ENCODE assay signal across 8 cellular contexts in the genomic region with DNA sequence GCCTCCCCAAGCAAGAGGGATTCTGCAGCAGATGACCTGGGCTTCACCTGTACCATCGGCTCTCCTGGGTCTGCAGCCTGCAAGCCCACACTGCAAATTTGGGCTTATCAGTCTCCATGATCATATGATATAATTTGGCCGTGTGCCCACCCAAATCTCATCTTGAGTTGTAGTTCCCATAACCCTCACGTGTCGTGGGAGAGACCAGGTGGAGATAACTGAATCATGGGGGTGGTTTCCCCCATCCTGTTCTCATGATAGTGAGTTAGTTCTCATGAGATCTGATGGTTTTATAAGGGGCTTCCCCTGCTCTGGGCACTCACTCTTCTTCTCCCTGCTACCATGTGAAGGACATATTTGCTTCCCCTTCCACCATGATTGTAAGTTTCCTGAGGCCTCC. TPM values are rescaled to one million over a fixed set of nuclear protein-coding genes. Genes with fewer than 3 reads are reported as not detected.
DNase-seq lines count a peak whose midpoint lies in the region; ATAC-seq, FAIRE-seq and TF ChIP-seq lines count a peak whose summit lies in the region.
"Not testable (repeated sequence)": the region's sequence is repeated elsewhere in the genome, so short reads cannot be mapped to it uniquely, and the experiment has no call there.
"Had no signal": no experiment of that assay in that cellular context is flagged by ENCODE, and none has a peak within 500 bp of the region (broad histone marks: within the 10 kb centered on the region; RNA-seq: fewer than 3 reads in every experiment).

No MANE protein-coding gene starts in this region.

- FAIRE-seq in GM12878 (lab: Jason Lieb, UNC) = not testable (repeated sequence)

- WGBS in GM12878 (ENCODE audit: insufficient coverage, insufficient replicate concordance, low lambda C conversion rate, missing lambda C conversion rate) = 54% methylated on average over 4 of the region's 4 CpGs

- TF ChIP-seq CTCF in GM12865 (IDR thresholded peaks at IDR 0.05; ENCODE audit: insufficient read depth, low read depth, low read length, missing control alignments); GM12878 (IDR thresholded peaks at IDR 0.05 in 2 of 3, conservative IDR thresholded peaks at IDR 0.05 in 1 of 3; ENCODE audit: control insufficient read depth in 2 of 3, extremely low read depth in 1 of 3, insufficient read depth in 1 of 3, low read depth in 3 of 3, low read length in 3 of 3): not testable (repeated sequence)

- not testable (repeated sequence) for BruUV-seq in GM12878 (replicated peaks; lab: Mats Ljungman, UMichigan)

- RAD21 ChIA-PET in GM12878 (lab: Charles Lee; ENCODE audit: unreplicated experiment) = not testable (repeated sequence)

- CTCF ChIA-PET in GM12878 (lab: Yijun Ruan, JAX) = not testable (repeated sequence)

- H4K20me1 ChIP-seq in GM12878 (ENCODE audit: control insufficient read depth, insufficient read depth) = not testable (repeated sequence)

- not testable (repeated sequence) for TF ChIP-seq POLR2A in GM12878 (IDR thresholded peaks at IDR 0.05; ENCODE audit: low read depth, low read length)

- not testable (repeated sequence) for TF ChIP-seq EP300 in GM12878 (IDR thresholded peaks at IDR 0.05; ENCODE audit: borderline replicate concordance in 1 of 2, control insufficient read depth in 1 of 2, low read depth in 2 of 2, low read length in 2 of 2)

- 0 out of 2 replicates have a peak overlapping the region, but pooled peaks have one; percentile 30 for H3K4me2 ChIP-seq in GM12878 (ENCODE audit: control insufficient read depth, insufficient read depth)

- H3K4me3 ChIP-seq in GM12865 (ENCODE audit: low read depth, low read length); GM12878: not testable (repeated sequence)

- not testable (repeated sequence) for H3K9ac ChIP-seq in GM12878 (ENCODE audit: control insufficient read depth, insufficient read depth, low read length)

- peak overlapping the region; percentile 63 for H3K27ac ChIP-seq in GM12878 (ENCODE audit: control insufficient read depth, insufficient read depth)

- not testable (repeated sequence) for TF ChIP-seq RAD21 in GM12878 (IDR thresholded peaks at IDR 0.05; ENCODE audit: insufficient read depth, low read depth, low read length)

- peaks cover 0 to 26% of the 10 kb centered on the region in 2 experiments; a peak in 2 of 4 replicates for H3K36me3 ChIP-seq in GM12878 (ENCODE audit: control insufficient read depth in 2 of 2, insufficient read depth in 2 of 2, low read length in 1 of 2)

- not testable (repeated sequence) for H3K9me3 ChIP-seq in T-helper 17 cell (ENCODE audit: control insufficient read depth, low read length, poor library complexity, severe bottlenecking)
- H3K9me3 ChIP-seq in GM12878 (replicated peaks; ENCODE audit: control insufficient read depth, insufficient read depth, low read length) = peaks cover 34% of the 10 kb centered on the region

- DNase-seq in GM12865 (ENCODE audit: low read depth) (peak; percentile 52), activated T-cell treated with anti-CD3 and anti-CD28 coated beads for 24 hours (ENCODE audit: low read depth) (peak; percentile 55)
- not testable (repeated sequence) for DNase-seq in T-helper 17 cell; GM12878 (ENCODE audit: low read depth, low spot score)
- peak; percentile 52 for DNase-seq in activated naive CD4-positive, alpha-beta T cell treated with Interleukin-2 at 50 U/mL for 16 hours
- DNase-seq in stimulated activated CD4-positive, alpha-beta T cell treated with anti-CD3 and anti-CD28 coated beads, Interleukin-1b, Interleukin-23, amount 100 ng/mL, for 48 hours = peak; percentile 43
- DNase-seq in stimulated activated naive CD8-positive, alpha-beta T cell treated with anti-CD3 and anti-CD28 coated beads, Interleukin-15, Interleukin-2, amounts not matched to agents 100 U/mL and 50 U/mL, for 24 hours = peak; percentile 45

- intact Hi-C loops in GM12878 (cut with micrococcal nuclease; ENCODE audit: unreplicated experiment) = not testable (repeated sequence)

- not testable (repeated sequence) for H3K27ac Mint-ChIP-seq in T-helper 17 cell

- H3K36me3 Mint-ChIP-seq in T-helper 17 cell (ENCODE audit: low read depth) = not testable (repeated sequence)

- H3K79me2 ChIP-seq in GM12878 (ENCODE audit: control insufficient read depth, insufficient read depth, low read length) = peaks cover 76% of the 10 kb centered on the region

- H3K27me3 ChIP-seq in GM12878 (replicated peaks in 1 of 2; ENCODE audit: control insufficient read depth in 2 of 2, insufficient read depth in 2 of 2, low read length in 1 of 2) = not testable (repeated sequence)

- in situ Hi-C loops in GM12878 (cut with MboI) = not testable (repeated sequence)

- POLR2A ChIA-PET in GM12878 (lab: Charles Lee) = not testable (repeated sequence)

- H3K4me1 Mint-ChIP-seq in T-helper 17 cell = peaks cover 42% of the 10 kb centered on the region

- peak overlapping the region; percentile 2 for H3K4me3 Mint-ChIP-seq in T-helper 17 cell

- not testable (repeated sequence) for H3K27me3 Mint-ChIP-seq in T-helper 17 cell

- SMC1A ChIA-PET in GM12878 (lab: Charles Lee; ENCODE audit: uncharacterized antibody, unreplicated experiment) = interaction anchor here (1.0 kb wide), 1 partner anchor 219 kb away, joined by 3 read pairs; no protein-coding TSS in a partner anchor

- H3K4me1 ChIP-seq in GM12878 (ENCODE audit: control insufficient read depth, insufficient read depth, low read length) = peaks cover 47% of the 10 kb centered on the region

- not testable (repeated sequence) for H2AFZ ChIP-seq in GM12878 (ENCODE audit: control insufficient read depth, low read depth, low read length)

- ATAC-seq in T-helper 17 cell, GM12878: not testable (repeated sequence)
- ATAC-seq in stimulated activated naive CD8-positive, alpha-beta T cell treated with anti-CD3 and anti-CD28 coated beads, Interleukin-15, Interleukin-2, amounts not matched to agents 100 U/mL and 50 U/mL, for 24 hours = peak; percentile 12

TF ChIP-seq in GM12878, 131 proteins besides CTCF, POLR2A, EP300 and RAD21 (continues in another document):
- TF ChIP-seq CBX5 (IDR thresholded peaks at IDR 0.05; ENCODE audit: low read depth) (peak; percentile 88; the same call in 1 of the 2 replicates), NFIC (IDR thresholded peaks at IDR 0.05; ENCODE audit: low read depth, low read length) (peak; percentile 55; the same call in 1 of the 2 replicates), CBFB (IDR thresholded peaks at IDR 0.05; ENCODE audit: low read depth) (0 out of 2 replicates have a peak, but pooled peaks have one; percentile 35), ZBED1 (IDR thresholded peaks at IDR 0.05; ENCODE audit: borderline replicate concordance) (peak; percentile 69; the same call in 1 of the 2 replicates), TCF12 (IDR thresholded peaks at IDR 0.05; ENCODE audit: low read depth, low read length) (peak; percentile 47; the same call in 1 of the 2 replicates), FOXM1 (IDR thresholded peaks at IDR 0.05; ENCODE audit: low read depth, low read length) (0 out of 2 replicates have a peak, but pooled peaks have one; percentile 42), RAD51 (IDR thresholded peaks at IDR 0.05) (peak; percentile 34; the same call in 1 of the 2 replicates), PML (IDR thresholded peaks at IDR 0.05; ENCODE audit: low read length) (0 out of 2 replicates have a peak, but pooled peaks have one; percentile 17), BHLHE40 (IDR thresholded peaks at IDR 0.05; ENCODE audit: borderline replicate concordance in 1 of 2, low read depth in 2 of 2, low read length in 1 of 2) (peak in 1 of 2 experiments; percentile 47; a peak in 1 of 4 replicates), RUNX3 (IDR thresholded peaks at IDR 0.05; ENCODE audit: low read length) (peak; percentile 55)
- TF ChIP-seq, protein P1, sequence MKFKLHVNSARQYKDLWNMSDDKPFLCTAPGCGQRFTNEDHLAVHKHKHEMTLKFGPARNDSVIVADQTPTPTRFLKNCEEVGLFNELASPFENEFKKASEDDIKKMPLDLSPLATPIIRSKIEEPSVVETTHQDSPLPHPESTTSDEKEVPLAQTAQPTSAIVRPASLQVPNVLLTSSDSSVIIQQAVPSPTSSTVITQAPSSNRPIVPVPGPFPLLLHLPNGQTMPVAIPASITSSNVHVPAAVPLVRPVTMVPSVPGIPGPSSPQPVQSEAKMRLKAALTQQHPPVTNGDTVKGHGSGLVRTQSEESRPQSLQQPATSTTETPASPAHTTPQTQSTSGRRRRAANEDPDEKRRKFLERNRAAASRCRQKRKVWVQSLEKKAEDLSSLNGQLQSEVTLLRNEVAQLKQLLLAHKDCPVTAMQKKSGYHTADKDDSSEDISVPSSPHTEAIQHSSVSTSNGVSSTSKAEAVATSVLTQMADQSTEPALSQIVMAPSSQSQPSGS (IDR thresholded peaks at IDR 0.05; ENCODE audit: low read length) = peak; percentile 87
- TF ChIP-seq, protein P2, sequence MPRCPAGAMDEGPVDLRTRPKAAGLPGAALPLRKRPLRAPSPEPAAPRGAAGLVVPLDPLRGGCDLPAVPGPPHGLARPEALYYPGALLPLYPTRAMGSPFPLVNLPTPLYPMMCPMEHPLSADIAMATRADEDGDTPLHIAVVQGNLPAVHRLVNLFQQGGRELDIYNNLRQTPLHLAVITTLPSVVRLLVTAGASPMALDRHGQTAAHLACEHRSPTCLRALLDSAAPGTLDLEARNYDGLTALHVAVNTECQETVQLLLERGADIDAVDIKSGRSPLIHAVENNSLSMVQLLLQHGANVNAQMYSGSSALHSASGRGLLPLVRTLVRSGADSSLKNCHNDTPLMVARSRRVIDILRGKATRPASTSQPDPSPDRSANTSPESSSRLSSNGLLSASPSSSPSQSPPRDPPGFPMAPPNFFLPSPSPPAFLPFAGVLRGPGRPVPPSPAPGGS (IDR thresholded peaks at IDR 0.05; ENCODE audit: borderline replicate concordance, insufficient read depth, low read depth, low read length, poor library complexity, severe bottlenecking) = peak; percentile 87

RNA-seq across cellular contexts. Expression of a gene that starts 7.9 kb away (rescaled TPM):
- total RNA-seq in T-helper 17 cell (100 to 1,000 TPM; 106 to 128 TPM), GM12878 (2014; rRNA removed) (53.3 and 61.5 TPM in 2 replicates), GM12878 (2014; rRNA removed; fragmentation: Illumina TruSeq; extraction: Trizol) (63.9 and 68.8 TPM in 2 replicates), GM12878 (2021) (56.2 and 60.3 TPM in 2 replicates)
- 158 and 176 TPM in 2 replicates for total RNA-seq in GM12878 (2013; cell fraction: nucleolus; rRNA removed)
- 24.3 TPM for polyA plus RNA-seq in GM12878 (2011; ENCODE audit: low read depth)
- polyA plus RNA-seq in GM12878 (2011; rRNA removed) (67.2 and 84.8 TPM in 2 replicates), GM12878 (2014; fragmentation: Illumina TruSeq; extraction: Trizol) (56.6 and 62.8 TPM in 2 replicates), GM12878 (2014; fragmentation: Nextera tagmentation; extraction: Ambion mirVana) (10 to 100 TPM; 12.9 to 18.2 TPM), GM12878 (2014; rRNA removed) (38.5 and 41.3 TPM in 2 replicates), GM12878 (2016; fragmentation: Nextera tagmentation; extraction: Ambion mirVana) (10 to 100 TPM; 22.7 to 23.5 TPM)
- 28.2 and 43.4 TPM in 2 replicates for polyA plus RNA-seq in GM12878 (2011; cell fraction: cytosol; rRNA removed)
- polyA plus RNA-seq in GM12878 (2011; cell fraction: nucleus; rRNA removed) = 20.7 and 33.5 TPM in 2 replicates
- 40.8 and 67.0 TPM in 2 replicates for polyA plus RNA-seq in GM12878 (2012)
- 106 and 148 TPM in 2 replicates for polyA minus RNA-seq in GM12878 (2011; rRNA and poly(A)+ RNA removed)
- 23.1 and 25.7 TPM in 2 replicates for polyA minus RNA-seq in GM12878 (2011; cell fraction: cytosol; rRNA and poly(A)+ RNA removed)
- polyA minus RNA-seq in GM12878 (2011; cell fraction: nucleus; rRNA and poly(A)+ RNA removed) = 29.5 and 39.7 TPM in 2 replicates
- total RNA-seq: H1 had no signal
- polyA plus RNA-seq: H1 had no signal
